In genomic region chr1:32701951-32702598, GRCh38 we compare ENCODE assay signal across 9 cellular contexts. TPM values are rescaled to one million over a fixed set of nuclear protein-coding genes. Genes with fewer than 3 reads are reported as not detected.
DNase-seq lines count a peak whose midpoint lies in the region; ATAC-seq lines count a peak whose summit lies in the region.
"Had no signal": no experiment of that assay in that cellular context is flagged by ENCODE, and none has a peak within 500 bp of the region (broad histone marks: within the 10 kb centered on the region; RNA-seq: fewer than 3 reads in every experiment).

No MANE protein-coding gene starts in this region.

- H3K4me1 Mint-ChIP-seq in naive thymus-derived CD4-positive, alpha-beta T cell, result peaks cover 7 to 14% (median 9%) of the 10 kb centered on the region in 7 donors

- DNase-seq in EH (ENCODE audit: low read depth), result peak; percentile 61
- no peak for DNase-seq in NT2/D1 (ENCODE audit: low read depth, low spot score)
- no peak for DNase-seq in naive thymus-derived CD4-positive, alpha-beta T cell
- DNase-seq in activated gamma-delta T cell (lab: John Stamatoyannopoulos, UW), result no peak
- no peak for DNase-seq in NCI-H1436 treated with DMSO at 0.1 percent for 48 hours (lab: John Stamatoyannopoulos, UW)
- DNase-seq in LoVo (ENCODE audit: low spot score), result no peak

- H3K36me3 ChIP-seq in NT2/D1 (ENCODE audit: insufficient read depth, insufficient read length, low read length), result no peaks in the 10 kb centered on the region
- no peaks in the 10 kb centered on the region for H3K36me3 ChIP-seq in naive thymus-derived CD4-positive, alpha-beta T cell (ENCODE audit: control insufficient read depth in 2 of 3, insufficient read depth in 3 of 3, low read length in 3 of 3)

- ATAC-seq in esophagus mucosa (peak; percentile 13), HG03460 (IDR thresholded peaks at IDR 0.05; ENCODE audit: unreplicated experiment) (no peak)
- ATAC-seq in naive thymus-derived CD4-positive, alpha-beta T cell, result no peak

- CTCF ChIA-PET in naive thymus-derived CD4-positive, alpha-beta T cell (lab: Charles Lee), result no interaction called here

- H3K4me3 ChIP-seq in NT2/D1 (ENCODE audit: insufficient read length, low read depth), result peak overlapping the region; percentile 63
- H3K4me3 ChIP-seq in naive thymus-derived CD4-positive, alpha-beta T cell (ENCODE audit: low read length), result no peak overlapping the region

- no peaks in the 10 kb centered on the region for H3K9me3 ChIP-seq in NT2/D1 (ENCODE audit: insufficient read depth, low read length)
- H3K9me3 ChIP-seq in naive thymus-derived CD4-positive, alpha-beta T cell (ENCODE audit: control insufficient read depth in 2 of 3, low read length in 3 of 3), result no peaks in the 10 kb centered on the region

- peaks cover 19% of the 10 kb centered on the region for H3K27me3 ChIP-seq in NT2/D1 (ENCODE audit: insufficient read depth, insufficient read length)
- H3K27me3 ChIP-seq in naive thymus-derived CD4-positive, alpha-beta T cell (ENCODE audit: control insufficient read depth in 2 of 2, insufficient read depth in 2 of 2, low read length in 2 of 2), result peaks cover 0 to 3% of the 10 kb centered on the region in 2 donors

- H3K9ac ChIP-seq in NT2/D1 (ENCODE audit: insufficient read length, low read depth), result peak overlapping the region; percentile 62

- peaks cover 0 to 5% (median 0%) of the 10 kb centered on the region in 11 donors for H3K9me3 Mint-ChIP-seq in naive thymus-derived CD4-positive, alpha-beta T cell

- H3K27me3 Mint-ChIP-seq in naive thymus-derived CD4-positive, alpha-beta T cell, result peaks cover 40 to 51% (median 45%) of the 10 kb centered on the region in 5 donors

- intact Hi-C loops in naive thymus-derived CD4-positive, alpha-beta T cell (cut with micrococcal nuclease), result no loop called here

- H3K36me3 Mint-ChIP-seq in naive thymus-derived CD4-positive, alpha-beta T cell, result peaks cover 0 to 7% (median 0%) of the 10 kb centered on the region in 5 donors

- POLR2A ChIA-PET in naive thymus-derived CD4-positive, alpha-beta T cell (lab: Charles Lee), result no interaction called here

- H3K4me3 Mint-ChIP-seq in naive thymus-derived CD4-positive, alpha-beta T cell, result peak overlapping the region; percentile 17 to 75 (median 57)

- H3K27ac ChIP-seq in naive thymus-derived CD4-positive, alpha-beta T cell (ENCODE audit: low read depth, low read length), result no peak overlapping the region

- peak overlapping the region in 1 of 9 donors; percentile 42 for H3K27ac Mint-ChIP-seq in naive thymus-derived CD4-positive, alpha-beta T cell

- peaks cover 24% of the 10 kb centered on the region for H3K4me1 ChIP-seq in NT2/D1 (ENCODE audit: insufficient read depth, insufficient read length)
- H3K4me1 ChIP-seq in naive thymus-derived CD4-positive, alpha-beta T cell (ENCODE audit: control insufficient read depth in 2 of 2, insufficient read depth in 2 of 2, low read length in 2 of 2), result peaks cover 3 to 8% of the 10 kb centered on the region in 2 donors

RNA-seq across cellular contexts. Expression of gene SYNC, which starts 0.5 kb away (rescaled TPM):
- 5.0 TPM for total RNA-seq in esophagus mucosa
- total RNA-seq in naive thymus-derived CD4-positive, alpha-beta T cell, result not detected
- not detected for polyA plus RNA-seq in naive thymus-derived CD4-positive, alpha-beta T cell
- polyA plus RNA-seq: neural cell had no signal

RNA-seq across cellular contexts. Expression of gene RBBP4, which starts 51.1 kb away (rescaled TPM):
- 95.8 TPM for total RNA-seq in esophagus mucosa
- total RNA-seq in naive thymus-derived CD4-positive, alpha-beta T cell, result 100 to 1,000 TPM; 130 to 280 (median 162) TPM
- 100 to 1,000 TPM; 246 to 251 TPM for polyA plus RNA-seq in naive thymus-derived CD4-positive, alpha-beta T cell

RNA-seq across cellular contexts. Expression of gene ZBTB8OS, which starts 51.7 kb away (rescaled TPM):
- total RNA-seq in esophagus mucosa, result 30.6 TPM
- 10 to 100 TPM; 35.5 to 58.8 (median 47.4) TPM for total RNA-seq in naive thymus-derived CD4-positive, alpha-beta T cell
- polyA plus RNA-seq in naive thymus-derived CD4-positive, alpha-beta T cell, result 10 to 100 TPM; 49.8 to 65.9 TPM
